In the genomic region with DNA sequence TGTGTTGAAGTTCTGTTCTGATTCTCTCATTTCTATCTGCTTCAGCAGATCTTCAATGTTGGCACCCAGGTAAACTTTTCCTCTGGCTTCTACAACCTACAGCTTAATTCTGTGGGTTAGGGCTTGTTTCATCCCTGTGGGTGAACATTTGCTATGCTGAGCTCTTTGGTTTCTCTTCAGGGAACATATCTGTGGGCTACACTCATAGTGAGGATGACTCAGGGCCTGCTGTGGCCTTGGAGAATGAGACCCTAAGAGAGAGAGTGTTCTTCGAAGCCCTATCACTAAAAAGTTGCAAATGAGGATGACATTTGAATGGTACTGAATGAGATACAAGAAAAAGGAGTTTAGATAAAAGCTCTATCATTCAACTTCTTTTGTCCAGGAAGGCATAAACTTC, we compare ENCODE assay signal across 1 cellular context.
TF ChIP-seq lines count a peak whose summit lies in the region.

No MANE protein-coding gene starts in this region.

TF ChIP-seq in H1, 55 proteins besides CTCF, POLR2A, EP300 and RAD21 (continued from another document):
- TF ChIP-seq JUND (IDR thresholded peaks at IDR 0.05; ENCODE audit: low read length) = no peak
- TF ChIP-seq BACH1 (IDR thresholded peaks at IDR 0.05; ENCODE audit: low read length) = no peak
- TF ChIP-seq TCF12 (IDR thresholded peaks at IDR 0.05; ENCODE audit: low read depth, low read length) = no peak
- no peak for TF ChIP-seq SIN3A (conservative IDR thresholded peaks at IDR 0.05 in 1 of 2, IDR thresholded peaks at IDR 0.05 in 1 of 2; ENCODE audit: low read depth in 1 of 2, low read length in 2 of 2)
- TF ChIP-seq TBP (IDR thresholded peaks at IDR 0.05; ENCODE audit: low read depth, low read length) = no peak
